In the genomic region with DNA sequence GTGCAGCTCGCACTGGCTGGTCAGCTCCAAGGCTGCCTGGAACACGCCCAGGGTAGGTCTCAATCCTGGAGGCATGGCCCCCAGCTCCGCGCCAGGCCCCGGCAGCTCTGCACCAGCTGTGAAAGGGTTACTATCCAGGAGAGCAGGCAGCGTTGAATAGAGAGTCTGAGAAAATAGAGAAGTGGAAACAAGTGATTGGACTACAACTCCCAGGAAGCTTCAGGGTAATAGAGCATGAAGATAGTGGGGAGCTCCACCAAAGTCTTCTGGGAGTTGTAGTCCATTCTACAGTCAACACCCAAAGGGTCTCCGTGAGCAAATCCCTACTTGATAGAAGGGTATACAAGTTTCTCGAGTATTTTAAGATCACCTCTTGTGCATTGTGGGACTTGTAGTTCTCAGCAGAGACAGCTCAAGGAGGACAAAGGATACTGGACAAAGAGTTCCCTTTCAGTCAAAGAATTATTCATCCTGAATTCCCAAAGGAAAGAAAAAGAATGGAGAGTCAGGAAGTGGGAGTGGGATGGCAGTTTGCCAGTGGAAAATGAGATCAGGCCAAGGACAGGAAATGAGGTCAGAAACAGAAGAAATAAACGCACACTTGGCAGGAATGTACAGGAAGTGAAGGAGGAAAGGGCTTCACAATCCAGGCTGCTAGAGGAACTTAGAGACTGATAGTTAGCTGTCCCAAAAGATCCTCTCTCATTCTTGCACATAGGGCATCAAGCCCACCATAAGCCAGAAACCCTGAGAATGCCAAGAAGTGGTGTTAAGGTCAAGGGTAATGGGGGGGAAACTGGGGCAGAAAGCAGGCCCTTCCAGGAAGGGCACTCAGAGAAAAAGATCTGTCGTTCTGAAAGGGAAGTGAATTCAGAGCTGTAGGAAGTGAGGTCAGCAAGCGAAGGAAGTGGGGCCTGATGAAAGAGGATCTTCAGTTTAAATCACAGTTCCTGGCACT, we compare ENCODE assay signal across 8 cellular contexts. TPM values are rescaled to one million over a fixed set of nuclear protein-coding genes. Genes with fewer than 3 reads are reported as not detected.
A peak's percentile ranks its signal among the peaks of the same experiment; 100 is the strongest.
DNase-seq lines count a peak whose midpoint lies in the region; ATAC-seq, FAIRE-seq and TF ChIP-seq lines count a peak whose summit lies in the region.

No MANE protein-coding gene starts in this region.

- no peak for TF ChIP-seq POLR2A in GM12891 (IDR thresholded peaks at IDR 0.05; ENCODE audit: low read depth, low read length)

- peaks cover 2 to 3% of the 10 kb centered on the region in 2 experiments for H3K4me1 ChIP-seq in trophoblast cell (ENCODE audit: control insufficient read depth in 1 of 2, insufficient read depth in 2 of 2, low read length in 2 of 2)

- no peak for ATAC-seq in HG03571 (IDR thresholded peaks at IDR 0.05; ENCODE audit: unreplicated experiment)

- H3K4me2 ChIP-seq in trophoblast cell (ENCODE audit: low read length), result no peak overlapping the region

- peak overlapping the region; percentile 35 for H3K4me3 ChIP-seq in trophoblast cell (ENCODE audit: low read depth, low read length)

- no peaks in the 10 kb centered on the region for H3K36me3 ChIP-seq in trophoblast cell (ENCODE audit: control insufficient read depth in 1 of 2, insufficient read depth in 2 of 2, low read length in 2 of 2)

- no peaks in the 10 kb centered on the region for H3K27me3 ChIP-seq in trophoblast cell (ENCODE audit: insufficient read depth, low read length)

- H2AK5ac ChIP-seq in trophoblast cell (ENCODE audit: low read length), result no peak overlapping the region

- H3K4ac ChIP-seq in trophoblast cell (ENCODE audit: low read depth, low read length), result no peak overlapping the region

- no peak overlapping the region for H3K23ac ChIP-seq in trophoblast cell (ENCODE audit: low read length)

- no peaks in the 10 kb centered on the region for H3K79me2 ChIP-seq in trophoblast cell (ENCODE audit: control insufficient read depth, insufficient read depth, low read length, poor library complexity)

- H2BK120ac ChIP-seq in trophoblast cell (ENCODE audit: insufficient read depth, low read length, poor library complexity), result no peak overlapping the region

- H3K27ac ChIP-seq in trophoblast cell (ENCODE audit: low read depth, low read length), result no peak overlapping the region

- peak overlapping the region; percentile 92 for H3K27ac Mint-ChIP-seq in activated naive CD8-positive, alpha-beta T cell treated with anti-CD3 and anti-CD28 coated beads for 36 hours

- no peak overlapping the region for H2BK12ac ChIP-seq in trophoblast cell (ENCODE audit: low read length)

- H3K14ac ChIP-seq in trophoblast cell (ENCODE audit: low read length), result no peak overlapping the region

- H3K9me3 ChIP-seq in trophoblast cell (ENCODE audit: insufficient read depth, low read depth, low read length), result peaks cover 6% of the 10 kb centered on the region

- H4K12ac ChIP-seq in trophoblast cell (ENCODE audit: low read depth, low read length), result no peak overlapping the region

- H3K27me3 Mint-ChIP-seq in activated naive CD8-positive, alpha-beta T cell treated with anti-CD3 and anti-CD28 coated beads for 36 hours, result no peaks in the 10 kb centered on the region

- peaks cover 23% of the 10 kb centered on the region for H3K4me1 Mint-ChIP-seq in activated naive CD8-positive, alpha-beta T cell treated with anti-CD3 and anti-CD28 coated beads for 36 hours

- peak overlapping the region; percentile 55 for H3K4me3 Mint-ChIP-seq in activated naive CD8-positive, alpha-beta T cell treated with anti-CD3 and anti-CD28 coated beads for 36 hours

- H2BK5ac ChIP-seq in trophoblast cell (ENCODE audit: low read depth, low read length, poor library complexity), result no peak overlapping the region

- peak overlapping the region; percentile 33 for H4K8ac ChIP-seq in trophoblast cell (ENCODE audit: low read depth, low read length)

- in situ Hi-C loops in ACHN (cut with HindIII; ENCODE audit: low pct_ligation_motif_present, low pct_unique_long_range_greater_than_20kb, low sequenced_read_pairs), result no loop called here

- peaks cover 26% of the 10 kb centered on the region for H3K36me3 Mint-ChIP-seq in activated naive CD8-positive, alpha-beta T cell treated with anti-CD3 and anti-CD28 coated beads for 36 hours

- peaks cover 3% of the 10 kb centered on the region for H3K79me1 ChIP-seq in trophoblast cell (ENCODE audit: low read length)

- peak overlapping the region; percentile 47 for H4K91ac ChIP-seq in trophoblast cell (ENCODE audit: low read depth, low read length)

- FAIRE-seq in GM12891 (lab: Jason Lieb, UNC), result no peak

- peaks cover 14% of the 10 kb centered on the region for H3K9me3 Mint-ChIP-seq in activated naive CD8-positive, alpha-beta T cell treated with anti-CD3 and anti-CD28 coated beads for 36 hours

- H3K9ac ChIP-seq in trophoblast cell (ENCODE audit: low read length), result no peak overlapping the region

- no peak overlapping the region for H3K18ac ChIP-seq in trophoblast cell (ENCODE audit: low read length)

- DNase-seq in ACHN, result peak; percentile 77
- no peak for DNase-seq in GM12891 (ENCODE audit: insufficient read length, low spot score)
- DNase-seq in NCI-H748 treated with DMSO at 0.1 percent for 48 hours (lab: John Stamatoyannopoulos, UW), result peak; percentile 21
- DNase-seq in activated naive CD8-positive, alpha-beta T cell treated with anti-CD3 and anti-CD28 coated beads for 36 hours, result no peak
- DNase-seq in glomerular endothelial cell (ENCODE audit: extremely low read depth, low read depth, low spot score), result peak; percentile 100
- peak in 1 of 2 donors; percentile 59 for DNase-seq in trophoblast cell
- DNase-seq in NCI-H2107 treated with DMSO at 0.1 percent for 48 hours (lab: John Stamatoyannopoulos, UW; ENCODE audit: unreplicated experiment), result no peak

- H2AFZ ChIP-seq in trophoblast cell (ENCODE audit: insufficient read depth, low read length, poor library complexity), result no peak overlapping the region

- no CpG with 5 or more reads among the region's 11 CpGs for WGBS in trophoblast cell (ENCODE audit: extremely low coverage, insufficient coverage, insufficient read length)

TF ChIP-seq in GM12891, 5 proteins besides CTCF, POLR2A, EP300 and RAD21:
- TF ChIP-seq SPI1 (IDR thresholded peaks at IDR 0.05; ENCODE audit: low read depth, low read length) (peak; percentile 82), TAF1 (IDR thresholded peaks at IDR 0.05; ENCODE audit: low read depth, low read length) (no peak)

RNA-seq across cellular contexts. Expression of gene MAMSTR, which starts 5.5 kb away (rescaled TPM):
- polyA plus RNA-seq in GM12891 (2012; ENCODE audit: low read depth, missing spikeins), result 0.17 TPM
- total RNA-seq in activated naive CD8-positive, alpha-beta T cell treated with anti-CD3 and anti-CD28 coated beads for 36 hours, result under 1 TPM; 0.41 to 0.46 TPM
- total RNA-seq in glomerular endothelial cell, result 0.29 and 1.6 TPM in 2 replicates
- 0.82 and 0.86 TPM in 2 replicates for polyA plus RNA-seq in trophoblast cell (2013)

RNA-seq across cellular contexts. Expression of gene RASIP1, which starts 15.3 kb away (rescaled TPM):
- polyA plus RNA-seq in GM12891 (2012; ENCODE audit: low read depth, missing spikeins), result not detected
- total RNA-seq in activated naive CD8-positive, alpha-beta T cell treated with anti-CD3 and anti-CD28 coated beads for 36 hours, result under 1 TPM; 0.40 to 0.49 TPM
- total RNA-seq in glomerular endothelial cell, result 153 and 158 TPM in 2 replicates
- polyA plus RNA-seq in trophoblast cell (2013), result 0.53 and 0.64 TPM in 2 replicates

RNA-seq across cellular contexts. Expression of gene IZUMO1, which starts 21.6 kb away (rescaled TPM):
- polyA plus RNA-seq in GM12891 (2012; ENCODE audit: low read depth, missing spikeins), result not detected
- not detected for total RNA-seq in activated naive CD8-positive, alpha-beta T cell treated with anti-CD3 and anti-CD28 coated beads for 36 hours
- not detected in 2 replicates for total RNA-seq in glomerular endothelial cell
- 0.08 and 0.10 TPM in 2 replicates for polyA plus RNA-seq in trophoblast cell (2013)

RNA-seq across cellular contexts. Expression of gene FUT1, which starts 27.4 kb away (rescaled TPM):
- polyA plus RNA-seq in GM12891 (2012; ENCODE audit: low read depth, missing spikeins), result not detected
- under 1 TPM; 0.06 to 0.12 TPM for total RNA-seq in activated naive CD8-positive, alpha-beta T cell treated with anti-CD3 and anti-CD28 coated beads for 36 hours
- total RNA-seq in glomerular endothelial cell, result 6.1 and 6.4 TPM in 2 replicates
- polyA plus RNA-seq in trophoblast cell (2013), result 0.71 and 0.79 TPM in 2 replicates

RNA-seq across cellular contexts. Expression of gene FUT2, which starts 29.3 kb away (rescaled TPM):
- 0.17 TPM for polyA plus RNA-seq in GM12891 (2012; ENCODE audit: low read depth, missing spikeins)
- not detected for total RNA-seq in activated naive CD8-positive, alpha-beta T cell treated with anti-CD3 and anti-CD28 coated beads for 36 hours
- total RNA-seq in glomerular endothelial cell, result not detected in 2 replicates
- polyA plus RNA-seq in trophoblast cell (2013), result not detected in 2 replicates

Comparison
In these comparisons a context has a peak if more than half of its experiments do, and no peak if none do; other contexts are left out.
1. DNase-seq: peak in ACHN (single experiment), NCI-H748 treated with DMSO at 0.1 percent for 48 hours (single experiment) and glomerular endothelial cell (single experiment); none in GM12891 (single experiment), activated naive CD8-positive, alpha-beta T cell treated with anti-CD3 and anti-CD28 coated beads for 36 hours (single experiment) and NCI-H2107 treated with DMSO at 0.1 percent for 48 hours (single experiment).
2. RNA of gene RASIP1, which starts 15.3 kb away (total RNA-seq): 153 to 158 TPM in glomerular endothelial cell; 0.40 to 0.49 TPM in activated naive CD8-positive, alpha-beta T cell treated with anti-CD3 and anti-CD28 coated beads for 36 hours; every median in the first group is over 100 times any median in the second.